37 cellular contexts compared by ENCODE assay signal in genomic region chr11:71477637-71478011, GRCh38. TPM values are rescaled to one million over a fixed set of nuclear protein-coding genes. Genes with fewer than 3 reads are reported as not detected.
DNase-seq lines count a peak whose midpoint lies in the region; ATAC-seq, FAIRE-seq and TF ChIP-seq lines count a peak whose summit lies in the region.
"Had no signal": no experiment of that assay in that cellular context is flagged by ENCODE, and none has a peak within 500 bp of the region (broad histone marks: within the 10 kb centered on the region; RNA-seq: fewer than 3 reads in every experiment).

No MANE protein-coding gene starts in this region.

- FAIRE-seq in urothelium cell line (lab: Jason Lieb, UNC), result no peak
- FAIRE-seq: colon, GM12878, H54, keratinocyte had no signal

- ATAC-seq in natural killer cell treated with Interleukin-12 subunit alpha and Interleukin-12 subunit beta and Interleukin-15 and Interleukin-18, amount 100 ng/mL, for 72 hours, result no peak
- ATAC-seq in natural killer cell, result no peak
- ATAC-seq in WTC11, result peak; percentile 98
- ATAC-seq in GM19395 (IDR thresholded peaks at IDR 0.05; ENCODE audit: unreplicated experiment), result no peak
- ATAC-seq in HG03280 (IDR thresholded peaks at IDR 0.05; ENCODE audit: unreplicated experiment), result no peak
- ATAC-seq: GM12878, mucosa of descending colon had no signal

- intact Hi-C loops in natural killer cell (cut with micrococcal nuclease), result no loop called here

- no peak overlapping the region for H3K4me3 Mint-ChIP-seq in natural killer cell treated with Interleukin-12 subunit alpha and Interleukin-12 subunit beta and Interleukin-15 and Interleukin-18, amount 100 ng/mL, for 72 hours
- H3K4me3 Mint-ChIP-seq in natural killer cell, result no peak overlapping the region
- H3K4me3 Mint-ChIP-seq in WTC11, result no peak overlapping the region
- H3K4me3 Mint-ChIP-seq: activated naive CD8-positive, alpha-beta T cell treated with anti-CD3 and anti-CD28 coated beads, Interleukin-2, amount 10 ng/mL, durations not matched to agents 7 days and 5 days; CD4-positive, alpha-beta T cell; IgD-negative memory B cell; nephron; stimulated activated naive CD8-positive, alpha-beta T cell treated with anti-CD3 and anti-CD28 coated beads, Interleukin-15, Interleukin-2, amounts not matched to agents 100 ng/mL and 50 ng/mL, for 24 hours had no signal

- TF ChIP-seq CTCF in natural killer cell (IDR thresholded peaks at IDR 0.05) (no peak), WTC11 (IDR thresholded peaks at IDR 0.05) (no peak)

- peaks cover 0 to 4% of the 10 kb centered on the region in 2 donors for H3K4me1 Mint-ChIP-seq in natural killer cell treated with Interleukin-12 subunit alpha and Interleukin-12 subunit beta and Interleukin-15 and Interleukin-18, amount 100 ng/mL, for 72 hours (ENCODE audit: low read depth in 2 of 2)
- no peaks in the 10 kb centered on the region for H3K4me1 Mint-ChIP-seq in natural killer cell
- H3K4me1 Mint-ChIP-seq in WTC11, result peaks cover 10% of the 10 kb centered on the region
- H3K4me1 Mint-ChIP-seq: activated naive CD8-positive, alpha-beta T cell treated with anti-CD3 and anti-CD28 coated beads, Interleukin-2, amount 10 ng/mL, durations not matched to agents 7 days and 5 days; nephron had no signal

- POLR2A ChIA-PET in WTC11 (lab: Charles Lee), result no interaction called here

- no peak overlapping the region for H3K27ac Mint-ChIP-seq in natural killer cell treated with Interleukin-12 subunit alpha and Interleukin-12 subunit beta and Interleukin-15 and Interleukin-18, amount 100 ng/mL, for 72 hours
- H3K27ac Mint-ChIP-seq in natural killer cell (no peak overlapping the region), WTC11 (no peak overlapping the region)
- H3K27ac Mint-ChIP-seq: activated naive CD8-positive, alpha-beta T cell treated with anti-CD3 and anti-CD28 coated beads, Interleukin-2, amount 10 ng/mL, durations not matched to agents 7 days and 5 days; CD4-positive, alpha-beta T cell; IgD-negative memory B cell; nephron; stimulated activated naive CD8-positive, alpha-beta T cell treated with anti-CD3 and anti-CD28 coated beads, Interleukin-15, Interleukin-2, amounts not matched to agents 100 ng/mL and 50 ng/mL, for 24 hours had no signal

- CTCF ChIA-PET in WTC11 (lab: Charles Lee), result interaction anchor here (1.0 to 1.7 kb wide), 2 partner anchors 29 to 86 kb away, joined by 3 to 7 read pairs; partner anchors contain the start of gene DHCR7

- peak; percentile 41 for DNase-seq in natural killer cell treated with Interleukin-12 subunit alpha and Interleukin-12 subunit beta and Interleukin-15 and Interleukin-18, amount 100 ng/mL, for 72 hours (ENCODE audit: low spot score)
- DNase-seq in natural killer cell, result no peak
- peak; percentile 52 for DNase-seq in WTC11 (ENCODE audit: low spot score)
- peak; percentile 66 for DNase-seq in islet precursor cell
- DNase-seq in glomerular visceral epithelial cell (ENCODE audit: extremely low spot score), result no peak
- no peak for DNase-seq in urothelium cell line (ENCODE audit: low spot score)
- DNase-seq: activated CD4-positive, alpha-beta T cell treated with anti-CD3 and anti-CD28 coated beads for 48 hours; activated effector memory CD4-positive, alpha-beta T cell treated with anti-CD3 and anti-CD28 coated beads, Interleukin-2, amount 50 U/mL, for 16 hours; activated naive CD8-positive, alpha-beta T cell treated with anti-CD3 and anti-CD28 coated beads, Interleukin-2, amount 10 ng/mL, durations not matched to agents 7 days and 5 days; AML-193; aorta; CD4-positive, alpha-beta T cell; effector CD4-positive, alpha-beta T cell; hippocampal formation; mucosa of descending colon; MV-4-11; NCI-H146; NCI-H510A; stimulated activated CD4-positive, alpha-beta T cell treated with anti-CD3 and anti-CD28 coated beads, Interleukin-1b, Interleukin-23, amount 100 ng/mL, for 48 hours; T-helper 9 cell; uterus; WERI-Rb-1 had no signal

- H3K9me3 Mint-ChIP-seq in natural killer cell treated with Interleukin-12 subunit alpha and Interleukin-12 subunit beta and Interleukin-15 and Interleukin-18, amount 100 ng/mL, for 72 hours, result no peaks in the 10 kb centered on the region
- H3K9me3 Mint-ChIP-seq in natural killer cell (no peaks in the 10 kb centered on the region), WTC11 (no peaks in the 10 kb centered on the region)
- H3K9me3 Mint-ChIP-seq: activated naive CD8-positive, alpha-beta T cell treated with anti-CD3 and anti-CD28 coated beads, Interleukin-2, amount 10 ng/mL, durations not matched to agents 7 days and 5 days; CD4-positive, alpha-beta T cell; IgD-negative memory B cell; nephron; stimulated activated naive CD8-positive, alpha-beta T cell treated with anti-CD3 and anti-CD28 coated beads, Interleukin-15, Interleukin-2, amounts not matched to agents 100 ng/mL and 50 ng/mL, for 24 hours had no signal

- H3K27me3 Mint-ChIP-seq in natural killer cell treated with Interleukin-12 subunit alpha and Interleukin-12 subunit beta and Interleukin-15 and Interleukin-18, amount 100 ng/mL, for 72 hours, result no peaks in the 10 kb centered on the region
- no peaks in the 10 kb centered on the region for H3K27me3 Mint-ChIP-seq in natural killer cell (ENCODE audit: low read depth in 2 of 2)
- H3K27me3 Mint-ChIP-seq in WTC11 (ENCODE audit: low read depth), result no peaks in the 10 kb centered on the region
- H3K27me3 Mint-ChIP-seq: activated naive CD8-positive, alpha-beta T cell treated with anti-CD3 and anti-CD28 coated beads, Interleukin-2, amount 10 ng/mL, durations not matched to agents 7 days and 5 days; CD4-positive, alpha-beta T cell; IgD-negative memory B cell; stimulated activated naive CD8-positive, alpha-beta T cell treated with anti-CD3 and anti-CD28 coated beads, Interleukin-15, Interleukin-2, amounts not matched to agents 100 ng/mL and 50 ng/mL, for 24 hours had no signal

- no peaks in the 10 kb centered on the region for H3K36me3 Mint-ChIP-seq in natural killer cell treated with Interleukin-12 subunit alpha and Interleukin-12 subunit beta and Interleukin-15 and Interleukin-18, amount 100 ng/mL, for 72 hours
- H3K36me3 Mint-ChIP-seq in natural killer cell, result no peaks in the 10 kb centered on the region
- H3K36me3 Mint-ChIP-seq in WTC11, result peaks cover 39% of the 10 kb centered on the region

TF ChIP-seq in WTC11, 78 proteins besides CTCF, POLR2A, EP300 and RAD21:
- TF ChIP-seq IRF1 (CRISPR knock-in tag; IDR thresholded peaks at IDR 0.05) (no peak), GRHL2 (CRISPR knock-in tag; IDR thresholded peaks at IDR 0.05; ENCODE audit: insufficient replicate concordance, severe bottlenecking) (no peak), ZNF121 (CRISPR knock-in tag; IDR thresholded peaks at IDR 0.05) (peak; percentile 82; the same call in 1 of the 2 replicates), TEAD4 (CRISPR knock-in tag; IDR thresholded peaks at IDR 0.05) (no peak)

RNA-seq across cellular contexts. Expression of gene NADSYN1, which starts 24.6 kb away (rescaled TPM):
- 100 to 1,000 TPM; 117 to 129 TPM for total RNA-seq in natural killer cell treated with Interleukin-12 subunit alpha and Interleukin-12 subunit beta and Interleukin-15 and Interleukin-18, amount 100 ng/mL, for 72 hours
- 100 to 1,000 TPM; 134 to 156 (median 150) TPM for total RNA-seq in natural killer cell
- 43.4 to 45.6 TPM (median 45.1 TPM) in 3 replicates for total RNA-seq in WTC11 (2021)

RNA-seq across cellular contexts. Expression of gene DHCR7, which starts 29.4 kb away (rescaled TPM):
- total RNA-seq in natural killer cell treated with Interleukin-12 subunit alpha and Interleukin-12 subunit beta and Interleukin-15 and Interleukin-18, amount 100 ng/mL, for 72 hours, result 100 to 1,000 TPM in 1 of 2 donors, 10 to 100 TPM in 1; 75.8 to 104 TPM
- total RNA-seq in natural killer cell (10 to 100 TPM; 12.5 to 18.1 (median 15.9) TPM), WTC11 (2021) (104 to 120 TPM (median 120 TPM) in 3 replicates)

RNA-seq across cellular contexts. Expression of gene KRTAP5-7, which starts 49.4 kb away (rescaled TPM):
- under 1 TPM in 1 of 2 donors, not detected in 1; 0.26 TPM for total RNA-seq in natural killer cell treated with Interleukin-12 subunit alpha and Interleukin-12 subunit beta and Interleukin-15 and Interleukin-18, amount 100 ng/mL, for 72 hours
- total RNA-seq in natural killer cell (under 1 TPM in 2 of 3 donors, not detected in 1; 0.19 to 0.25 TPM), WTC11 (2021) (0.11 TPM in 1 of 3 replicates, not detected in the others)
- total RNA-seq: A673; activated naive CD8-positive, alpha-beta T cell treated with anti-CD3 and anti-CD28 coated beads, Interleukin-2, amount 10 ng/mL, durations not matched to agents 7 days and 5 days; CD4-positive, alpha-beta T cell; Daoy; GM12878; RPMI7951; SJSA1; smooth muscle cell; thoracic aorta had no signal

Comparison
In these comparisons a context has a peak if more than half of its experiments do, and no peak if none do; other contexts are left out.
1. DNase-seq: peak in natural killer cell treated with Interleukin-12 subunit alpha and Interleukin-12 subunit beta and Interleukin-15 and Interleukin-18, amount 100 ng/mL, for 72 hours (single experiment), WTC11 (single experiment) and islet precursor cell (single experiment); none in natural killer cell (single experiment), glomerular visceral epithelial cell (single experiment) and urothelium cell line (single experiment).